Comparison of ENCODE assay signal across 8 cellular contexts in the genomic region with DNA sequence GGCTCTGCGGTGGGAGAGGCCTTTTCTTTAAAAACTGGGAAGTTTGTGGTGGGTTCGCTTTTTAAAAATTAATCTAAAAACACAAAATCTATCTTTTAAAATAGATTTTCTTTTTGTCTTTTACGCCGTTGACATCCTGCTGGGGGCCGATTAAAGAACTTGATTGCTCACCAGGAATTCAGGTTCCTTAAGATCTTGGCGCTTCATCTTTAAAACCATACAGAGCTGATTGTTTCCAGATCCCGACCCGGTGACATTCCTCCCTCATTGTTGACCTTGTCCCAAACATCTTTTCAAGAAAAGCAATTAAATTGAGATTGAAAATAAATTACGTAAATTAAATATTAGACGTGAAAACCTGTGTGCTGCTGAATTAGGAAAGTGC. TPM values are rescaled to one million over a fixed set of nuclear protein-coding genes. Genes with fewer than 3 reads are reported as not detected.
DNase-seq lines count a peak whose midpoint lies in the region; ATAC-seq, FAIRE-seq and TF ChIP-seq lines count a peak whose summit lies in the region.

No MANE protein-coding gene starts in this region.

- H3K9me3 ChIP-seq in body of pancreas (no peaks in the 10 kb centered on the region), lower lobe of right lung (no peaks in the 10 kb centered on the region), transverse colon (no peaks in the 10 kb centered on the region)

- H3K36me3 ChIP-seq in body of pancreas (replicated peaks in 1 of 2; ENCODE audit: insufficient read depth in 1 of 2, low read depth in 2 of 2) (no peaks in the 10 kb centered on the region), lower lobe of right lung (no peaks in the 10 kb centered on the region), transverse colon (no peaks in the 10 kb centered on the region)

- no peak for TF ChIP-seq CTCF in body of pancreas (IDR thresholded peaks at IDR 0.05)
- TF ChIP-seq CTCF in lower lobe of right lung (IDR thresholded peaks at IDR 0.05): no peak
- TF ChIP-seq CTCF in transverse colon (IDR thresholded peaks at IDR 0.05): no peak

- in situ Hi-C loops in transverse colon (cut with MboI; ENCODE audit: low pct_ligation_motif_present in 1 of 4, low pct_unique_long_range_greater_than_20kb in 1 of 4, low sequenced_read_pairs in 3 of 4): no loop called here

- no peak for TF ChIP-seq EP300 in transverse colon (IDR thresholded peaks at IDR 0.05; ENCODE audit: low read depth)

- H3K4me3 ChIP-seq in body of pancreas: peak overlapping the region; percentile 24 to 81
- H3K4me3 ChIP-seq in lower lobe of right lung: peak overlapping the region; percentile 89
- H3K4me3 ChIP-seq in transverse colon: peak overlapping the region; percentile 39 to 77 (median 72)

- no peak for TF ChIP-seq POLR2A in body of pancreas (IDR thresholded peaks at IDR 0.05)
- TF ChIP-seq POLR2A in transverse colon (IDR thresholded peaks at IDR 0.05): no peak

- intact Hi-C loops in body of pancreas (cut with DNase I) (no loop called here), lower lobe of right lung (cut with DNase I) (no loop called here), transverse colon (cut with DNase I; ENCODE audit: low total_unique reads) (no loop called here)

- ATAC-seq in body of pancreas: no peak
- no peak for ATAC-seq in lower lobe of right lung

- no peaks in the 10 kb centered on the region for H3K36me3 Mint-ChIP-seq in activated naive CD4-positive, alpha-beta T cell treated with anti-CD3 and anti-CD28 coated beads, Interleukin-2, amount 50 U/mL, for 24 hours

- H3K27ac ChIP-seq in body of pancreas (peak overlapping the region; percentile 68 to 94 (median 88)), lower lobe of right lung (peak overlapping the region; percentile 87), transverse colon (peak overlapping the region; percentile 87 to 93 (median 90))

- FAIRE-seq in urothelium cell line (lab: Jason Lieb, UNC): no peak

- no peaks in the 10 kb centered on the region for H3K9me3 Mint-ChIP-seq in activated naive CD4-positive, alpha-beta T cell treated with anti-CD3 and anti-CD28 coated beads, Interleukin-2, amount 50 U/mL, for 24 hours

- peaks cover 63% of the 10 kb centered on the region for H3K27me3 Mint-ChIP-seq in activated naive CD4-positive, alpha-beta T cell treated with anti-CD3 and anti-CD28 coated beads, Interleukin-2, amount 50 U/mL, for 24 hours

- H3K27me3 ChIP-seq in body of pancreas (no peaks in the 10 kb centered on the region), lower lobe of right lung (ENCODE audit: low read depth) (no peaks in the 10 kb centered on the region), transverse colon (no peaks in the 10 kb centered on the region)

- H3K27ac Mint-ChIP-seq in activated naive CD4-positive, alpha-beta T cell treated with anti-CD3 and anti-CD28 coated beads, Interleukin-2, amount 50 U/mL, for 24 hours: no peak overlapping the region

- DNase-seq in activated naive CD4-positive, alpha-beta T cell treated with anti-CD3 and anti-CD28 coated beads, Interleukin-2, amount 50 U/mL, for 16 hours: no peak
- no peak for DNase-seq in body of pancreas
- DNase-seq in lower lobe of right lung: no peak
- no peak for DNase-seq in transverse colon
- no peak for DNase-seq in urothelium cell line (ENCODE audit: low spot score)
- DNase-seq in middle frontal gyrus (ENCODE audit: extremely low spot score, low spot score): no peak
- DNase-seq in NCI-H524 (lab: John Stamatoyannopoulos, UW): no peak

- WGBS in body of pancreas, 2 donors: 3 to 5% methylated on average over 10 of the region's 10 CpGs
- 6 to 13% methylated on average over 9 to 10 of the region's 10 CpGs for WGBS in transverse colon (ENCODE audit: low coverage in 1 of 2), 2 donors

- peaks cover 6% of the 10 kb centered on the region for H3K4me1 Mint-ChIP-seq in activated naive CD4-positive, alpha-beta T cell treated with anti-CD3 and anti-CD28 coated beads, Interleukin-2, amount 50 U/mL, for 24 hours

- H3K4me1 ChIP-seq in body of pancreas (peaks cover 18% of the 10 kb centered on the region), lower lobe of right lung (peaks cover 17% of the 10 kb centered on the region), transverse colon (peaks cover 0 to 20% (median 11%) of the 10 kb centered on the region in 4 donors)

- peak overlapping the region; percentile 58 for H3K4me3 Mint-ChIP-seq in activated naive CD4-positive, alpha-beta T cell treated with anti-CD3 and anti-CD28 coated beads, Interleukin-2, amount 50 U/mL, for 24 hours

RNA-seq across cellular contexts. Expression of a gene that starts 0.5 kb away (rescaled TPM):
- total RNA-seq in body of pancreas (1 to 10 TPM; 4.9 to 8.6 TPM), lower lobe of right lung (8.7 TPM), transverse colon (1 to 10 TPM in 3 of 4 donors, under 1 TPM in 1; 1.00 to 5.6 (median 2.9) TPM)
